Comparison of ENCODE assay signal across 1 cellular context in genomic region chr10:28217848-28218247, GRCh38.
TF ChIP-seq lines count a peak whose summit lies in the region.

No MANE protein-coding gene starts in this region.

TF ChIP-seq in HCT116, 20 proteins besides CTCF, POLR2A, EP300 and RAD21 (continued from another document):
- TF ChIP-seq, protein P1, sequence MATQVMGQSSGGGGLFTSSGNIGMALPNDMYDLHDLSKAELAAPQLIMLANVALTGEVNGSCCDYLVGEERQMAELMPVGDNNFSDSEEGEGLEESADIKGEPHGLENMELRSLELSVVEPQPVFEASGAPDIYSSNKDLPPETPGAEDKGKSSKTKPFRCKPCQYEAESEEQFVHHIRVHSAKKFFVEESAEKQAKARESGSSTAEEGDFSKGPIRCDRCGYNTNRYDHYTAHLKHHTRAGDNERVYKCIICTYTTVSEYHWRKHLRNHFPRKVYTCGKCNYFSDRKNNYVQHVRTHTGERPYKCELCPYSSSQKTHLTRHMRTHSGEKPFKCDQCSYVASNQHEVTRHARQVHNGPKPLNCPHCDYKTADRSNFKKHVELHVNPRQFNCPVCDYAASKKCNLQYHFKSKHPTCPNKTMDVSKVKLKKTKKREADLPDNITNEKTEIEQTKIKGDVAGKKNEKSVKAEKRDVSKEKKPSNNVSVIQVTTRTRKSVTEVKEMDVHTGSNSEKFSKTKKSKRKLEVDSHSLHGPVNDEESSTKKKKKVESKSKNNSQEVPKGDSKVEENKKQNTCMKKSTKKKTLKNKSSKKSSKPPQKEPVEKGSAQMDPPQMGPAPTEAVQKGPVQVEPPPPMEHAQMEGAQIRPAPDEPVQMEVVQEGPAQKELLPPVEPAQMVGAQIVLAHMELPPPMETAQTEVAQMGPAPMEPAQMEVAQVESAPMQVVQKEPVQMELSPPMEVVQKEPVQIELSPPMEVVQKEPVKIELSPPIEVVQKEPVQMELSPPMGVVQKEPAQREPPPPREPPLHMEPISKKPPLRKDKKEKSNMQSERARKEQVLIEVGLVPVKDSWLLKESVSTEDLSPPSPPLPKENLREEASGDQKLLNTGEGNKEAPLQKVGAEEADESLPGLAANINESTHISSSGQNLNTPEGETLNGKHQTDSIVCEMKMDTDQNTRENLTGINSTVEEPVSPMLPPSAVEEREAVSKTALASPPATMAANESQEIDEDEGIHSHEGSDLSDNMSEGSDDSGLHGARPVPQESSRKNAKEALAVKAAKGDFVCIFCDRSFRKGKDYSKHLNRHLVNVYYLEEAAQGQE (IDR thresholded peaks at IDR 0.05; ENCODE audit: low read depth), result no peak
- TF ChIP-seq ZFX (IDR thresholded peaks at IDR 0.05), result no peak
- peak; percentile 96 for TF ChIP-seq CEBPB (IDR thresholded peaks at IDR 0.05; ENCODE audit: low read depth)
- TF ChIP-seq JUND (IDR thresholded peaks at IDR 0.05), result peak; percentile 99
- TF ChIP-seq POLR2AphosphoS5 (IDR thresholded peaks at IDR 0.05; ENCODE audit: low read depth, low read length), result peak; percentile 60
- TF ChIP-seq FOSL1 (IDR thresholded peaks at IDR 0.05; ENCODE audit: low read depth), result peak; percentile 96
- TF ChIP-seq SRF (IDR thresholded peaks at IDR 0.05; ENCODE audit: low read depth), result peak; percentile 88
- TF ChIP-seq EZH2 (IDR thresholded peaks at IDR 0.05), result no peak
- no peak for TF ChIP-seq EZH2phosphoT487 (IDR thresholded peaks at IDR 0.05; ENCODE audit: borderline replicate concordance)
- peak; percentile 96 for TF ChIP-seq SIN3A (IDR thresholded peaks at IDR 0.05; ENCODE audit: low read depth)
- TF ChIP-seq YY1 (IDR thresholded peaks at IDR 0.05; ENCODE audit: extremely low read depth, insufficient replicate concordance, low read depth, low read length), result peak; percentile 66
- TF ChIP-seq SP1 (IDR thresholded peaks at IDR 0.05; ENCODE audit: low read depth), result peak; percentile 99
- TF ChIP-seq TCF7L2 (IDR thresholded peaks at IDR 0.05; ENCODE audit: borderline replicate concordance, extremely low read depth, insufficient read depth, insufficient read length), result peak; percentile 77
- TF ChIP-seq ATF3 (IDR thresholded peaks at IDR 0.05), result peak; percentile 79; the same call in 1 of the 2 replicates
